1 cellular context compared by ENCODE assay signal in genomic region chr19:49614096-49614857, GRCh38.
TF ChIP-seq lines count a peak whose summit lies in the region.

No MANE protein-coding gene starts in this region.

TF ChIP-seq in K562, 482 proteins besides CTCF, POLR2A, EP300 and RAD21:
- no peak for TF ChIP-seq HDGF (IDR thresholded peaks at IDR 0.05)
- no peak for TF ChIP-seq NRF1 (conservative IDR thresholded peaks at IDR 0.05 in 1 of 2, IDR thresholded peaks at IDR 0.05 in 1 of 2)
- TF ChIP-seq FOSL1 (tag; conservative IDR thresholded peaks at IDR 0.05) = peak; percentile 76; the same call in 1 of the 2 replicates
- TF ChIP-seq THRAP3 (IDR thresholded peaks at IDR 0.05; ENCODE audit: borderline replicate concordance) = no peak
- TF ChIP-seq ZNF740 (CRISPR knock-in tag; IDR thresholded peaks at IDR 0.05) = no peak
- no peak for TF ChIP-seq ZNF740 (tag; IDR thresholded peaks at IDR 0.05)
- TF ChIP-seq ATF3 (IDR thresholded peaks at IDR 0.05) = peak; percentile 13; the same call in 1 of the 2 replicates
- TF ChIP-seq ATF3 (CRISPR knock-in tag; conservative IDR thresholded peaks at IDR 0.05) = no peak
- TF ChIP-seq SMAD2 (IDR thresholded peaks at IDR 0.05; ENCODE audit: low read depth, low read length) = no peak
- 0 out of 2 replicates have a peak, but pooled peaks have one; percentile 41 for TF ChIP-seq ZNF589 (CRISPR knock-in tag; IDR thresholded peaks at IDR 0.05; ENCODE audit: low read depth)
